In the genomic region with DNA sequence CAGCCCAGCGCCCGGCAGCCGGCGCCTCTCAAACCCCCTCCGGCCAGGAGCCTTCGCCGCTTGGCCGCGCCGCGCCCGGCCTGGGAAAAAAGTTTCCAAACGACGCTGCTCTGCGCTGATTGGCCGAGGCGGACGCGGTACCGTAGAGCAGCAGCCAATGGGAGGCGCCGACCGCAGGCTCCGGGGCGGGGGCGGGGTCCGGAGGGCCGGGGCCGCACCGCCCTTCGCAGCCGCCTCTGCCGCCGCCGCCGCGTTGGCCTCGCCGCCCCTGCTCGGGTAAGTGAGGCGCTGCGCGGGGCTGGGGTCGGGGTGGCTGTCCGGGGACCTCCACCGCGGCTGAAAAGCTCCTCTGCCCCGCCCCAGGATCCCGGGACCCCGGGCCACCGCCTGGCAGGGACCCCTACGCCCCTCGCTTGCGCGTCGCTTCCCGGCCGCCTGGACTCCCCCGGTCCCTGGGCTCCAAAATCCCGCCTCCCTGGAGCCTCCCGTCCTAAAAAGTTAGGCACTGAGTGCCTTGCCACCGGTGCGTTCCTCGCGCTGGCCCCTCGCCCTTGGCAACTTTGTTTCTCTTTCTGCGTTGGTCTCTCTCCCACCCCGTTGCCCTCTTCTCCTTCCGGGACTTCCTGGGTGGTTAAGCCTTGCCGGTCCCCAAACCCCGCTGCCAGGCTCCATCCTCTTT, we compare ENCODE assay signal across 8 cellular contexts. TPM values are rescaled to one million over a fixed set of nuclear protein-coding genes. Genes with fewer than 3 reads are reported as not detected.
DNase-seq lines count a peak whose midpoint lies in the region; ATAC-seq and TF ChIP-seq lines count a peak whose summit lies in the region.

TSS of gene NDE1 (plus strand) at position 227 of the 679 bp plus-strand sequence. CDS start 14,534 bp downstream, outside the sequence.

- H3K27ac ChIP-seq in HUES64 (ENCODE audit: low read depth, low read length) = peak within 1 kb of the TSS; percentile 32; the same call in 1 of the 2 replicates
- H3K27ac ChIP-seq in PC-3 (ENCODE audit: low read length) = 0 out of 2 replicates have a peak within 1 kb of the TSS, but pooled peaks have one; percentile 18
- peak within 1 kb of the TSS; percentile 90 to 96 for H3K27ac ChIP-seq in esophagus (ENCODE audit: low read depth in 2 of 2, low read length in 1 of 2)

- peak; percentile 96 for DNase-seq in DMS 273 (lab: John Stamatoyannopoulos, UW; ENCODE audit: unreplicated experiment)
- peak; percentile 85 for DNase-seq in PC-3
- peak; percentile 86 for DNase-seq in activated T-cell treated with anti-CD3 and anti-CD28 coated beads, Interleukin-2, amount 50 U/mL, for 1 hour
- DNase-seq in stimulated activated CD8-positive, alpha-beta memory T cell treated with anti-CD3 and anti-CD28 coated beads, Interleukin-4, amount 100 ng/mL, for 4 hours (ENCODE audit: low read depth in 2 of 2, low spot score in 1 of 2) = peak; percentile 61 to 73

- ATAC-seq in GM21423 (IDR thresholded peaks at IDR 0.05; ENCODE audit: unreplicated experiment) (peak; percentile 81), PC-3 (peak; percentile 93)

- POLR2A ChIA-PET in PC-3 (lab: Charles Lee; ENCODE audit: unreplicated experiment) = interaction anchor here (0.6 kb wide), 1 partner anchor 36 kb away, joined by 9 read pairs; no protein-coding TSS in a partner anchor

- BruUV-seq in PC-3 (replicated peaks; lab: Mats Ljungman, UMichigan) = no TSS peak

- peaks cover 49% of the 10 kb centered on the region for H3K79me2 ChIP-seq in PC-3 (ENCODE audit: low read length)

- H3K4me3 ChIP-seq in HUES64 (ENCODE audit: low read length) = peak within 1 kb of the TSS; percentile 95
- H3K4me3 ChIP-seq in PC-3 (ENCODE audit: low read length) = peak within 1 kb of the TSS; percentile 97
- H3K4me3 ChIP-seq in esophagus (ENCODE audit: low read depth in 1 of 2, low read length in 2 of 2) = peak within 1 kb of the TSS; percentile 78 to 94
- H3K4me3 ChIP-seq in mucosa of stomach (ENCODE audit: low read length) = peak within 1 kb of the TSS; percentile 94

- H3K9ac ChIP-seq in HUES64 (ENCODE audit: low read depth, low read length) (peak within 1 kb of the TSS; percentile 70), PC-3 (ENCODE audit: low read length) (peak within 1 kb of the TSS; percentile 86), mucosa of stomach (ENCODE audit: low read length) (peak within 1 kb of the TSS; percentile 92)

- WGBS in HUES64 = under 1% methylated on average over 71 of the region's 71 CpGs
- 0 to 1% methylated on average over 45 to 71 of the region's 71 CpGs for WGBS in esophagus, 2 donors

- H3K9me2 ChIP-seq in PC-3 (replicated peaks; ENCODE audit: low read length) = no peaks in the 10 kb centered on the region

- TF ChIP-seq CTCF in PC-3 (conservative IDR thresholded peaks at IDR 0.05; ENCODE audit: low read depth, low read length) = no peak

- CTCF ChIA-PET in PC-3 (lab: Charles Lee) = no interaction called here

- H2AFZ ChIP-seq in PC-3 (ENCODE audit: low read length) = peak within 1 kb of the TSS; percentile 93

- H3K4me1 ChIP-seq in HUES64 (ENCODE audit: insufficient read depth, low read length) (no peaks in the 10 kb centered on the region), PC-3 (ENCODE audit: insufficient read depth, low read length) (peaks cover 9% of the 10 kb centered on the region; the same call in 1 of the 2 replicates), esophagus (ENCODE audit: control insufficient read depth in 2 of 2, insufficient read depth in 2 of 2, low read length in 1 of 2) (no peaks in the 10 kb centered on the region), mucosa of stomach (ENCODE audit: control insufficient read depth, insufficient read depth, low read length) (peaks cover 8% of the 10 kb centered on the region)

- no peaks in the 10 kb centered on the region for H3K9me3 ChIP-seq in HUES64 (ENCODE audit: insufficient read depth, low read depth, low read length)
- H3K9me3 ChIP-seq in PC-3 (ENCODE audit: low read length) = no peaks in the 10 kb centered on the region
- no peaks in the 10 kb centered on the region for H3K9me3 ChIP-seq in esophagus (ENCODE audit: control insufficient read depth in 2 of 2, insufficient read depth in 1 of 2, low read depth in 1 of 2, low read length in 1 of 2)
- no peaks in the 10 kb centered on the region for H3K9me3 ChIP-seq in mucosa of stomach (ENCODE audit: control insufficient read depth, low read length)

- H3F3A ChIP-seq in PC-3 (ENCODE audit: low read length, unreplicated experiment) = no peaks in the 10 kb centered on the region

- no peaks in the 10 kb centered on the region for H3K36me3 ChIP-seq in HUES64 (ENCODE audit: insufficient read depth, low read length)
- H3K36me3 ChIP-seq in PC-3 (ENCODE audit: low read depth, low read length) = no peaks in the 10 kb centered on the region
- peaks cover 0 to 2% of the 10 kb centered on the region in 2 donors for H3K36me3 ChIP-seq in esophagus (ENCODE audit: control insufficient read depth in 2 of 2, insufficient read depth in 2 of 2, low read length in 1 of 2)
- no peaks in the 10 kb centered on the region for H3K36me3 ChIP-seq in mucosa of stomach (ENCODE audit: control insufficient read depth, insufficient read depth, low read length)

- peak within 1 kb of the TSS; percentile 97 for H3K4me2 ChIP-seq in PC-3 (ENCODE audit: low read length)

- no peaks in the 10 kb centered on the region for H3K27me3 ChIP-seq in HUES64 (ENCODE audit: insufficient read depth, low read length)
- H3K27me3 ChIP-seq in PC-3 (ENCODE audit: low read length) = no peaks in the 10 kb centered on the region
- H3K27me3 ChIP-seq in esophagus (ENCODE audit: control insufficient read depth in 1 of 2, insufficient read depth in 2 of 2, low read length in 2 of 2) = no peaks in the 10 kb centered on the region
- H3K27me3 ChIP-seq in mucosa of stomach (ENCODE audit: control insufficient read depth, insufficient read depth, low read length) = no peaks in the 10 kb centered on the region

- intact Hi-C loops in PC-3 (cut with micrococcal nuclease) = no loop called here

- no peaks in the 10 kb centered on the region for H4K20me1 ChIP-seq in PC-3 (ENCODE audit: low read length)

RNA-seq across cellular contexts. Expression of gene NDE1, which starts in this region (rescaled TPM):
- 26.5 TPM for polyA plus RNA-seq in HUES64 (2013, experiment 1 of 2)
- polyA plus RNA-seq in HUES64 (2013, experiment 2 of 2) = 33.9 TPM
- total RNA-seq in PC-3 (2014; rRNA removed) = 22.6 and 24.9 TPM in 2 replicates
- polyA plus RNA-seq in esophagus = 10 to 100 TPM; 11.6 to 14.3 TPM

Comparison
In these comparisons a context has a peak if more than half of its experiments do, and no peak if none do; other contexts are left out.
1. Peak in every context shown above with its lines: DNase-seq, ATAC-seq, H3K4me3 ChIP-seq and H3K27ac ChIP-seq.
2. H3K27ac ChIP-seq: peak in every context shown above with its lines; median percentile 93 in esophagus; 32 in HUES64; 18 in PC-3.